ENCODE assay signal across 10 cellular contexts in the genomic region with DNA sequence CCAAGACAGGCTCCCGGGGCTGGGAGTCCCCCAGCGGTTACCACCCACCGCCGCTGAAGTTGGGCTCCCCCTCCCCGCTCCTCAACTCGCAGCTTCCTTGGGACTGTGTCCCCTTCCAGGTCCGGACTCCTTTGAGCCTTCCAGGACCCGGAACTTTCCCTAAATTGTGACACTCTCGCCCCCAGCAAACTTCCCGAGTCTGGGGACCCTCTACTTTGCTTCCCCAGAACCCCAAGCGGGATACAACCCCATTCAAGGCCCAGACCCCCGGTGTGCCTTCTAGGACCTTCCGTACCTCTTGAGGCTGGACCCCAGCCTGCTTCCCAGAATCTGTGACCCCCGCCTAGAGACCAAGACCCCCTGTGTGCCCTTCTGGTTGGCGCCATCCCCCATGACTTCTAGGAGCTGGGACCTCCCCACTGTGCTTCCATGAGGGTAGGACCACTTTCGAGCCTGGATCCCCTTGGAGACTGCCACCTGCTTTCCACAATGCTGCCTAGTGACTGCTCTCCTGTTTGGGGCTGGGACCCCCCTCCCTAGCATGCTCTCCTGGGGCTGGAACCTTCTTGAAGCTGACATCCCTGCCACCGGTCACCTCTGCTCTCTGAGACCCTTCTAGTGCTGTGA. TPM values are rescaled to one million over a fixed set of nuclear protein-coding genes. Genes with fewer than 3 reads are reported as not detected.
DNase-seq lines count a peak whose midpoint lies in the region; ATAC-seq and TF ChIP-seq lines count a peak whose summit lies in the region.
"Had no signal": no experiment of that assay in that cellular context is flagged by ENCODE, and none has a peak within 500 bp of the region (broad histone marks: within the 10 kb centered on the region; RNA-seq: fewer than 3 reads in every experiment).

No MANE protein-coding gene starts in this region.

- in situ Hi-C loops in astrocyte of the spinal cord (cut with HindIII; ENCODE audit: low sequenced_read_pairs): no loop called here

- CTCF ChIA-PET in activated CD8-positive, alpha-beta memory T cell treated with anti-CD3 and anti-CD28 coated beads, Interleukin-2, amount 10 ng/mL, durations not matched to agents 7 days and 5 days (lab: Charles Lee): interaction anchor here (0.7 to 2.1 kb wide), 5 partner anchors 18 to 35 kb away, joined by 3 to 7 read pairs (median 4); no protein-coding TSS in a partner anchor

- no peak for DNase-seq in activated CD8-positive, alpha-beta memory T cell treated with anti-CD3 and anti-CD28 coated beads, Interleukin-2, amount 10 ng/mL, durations not matched to agents 7 days and 5 days
- no peak for DNase-seq in activated CD8-positive, alpha-beta memory T cell treated with anti-CD3 and anti-CD28 coated beads for 24 hours
- DNase-seq in astrocyte of the spinal cord (ENCODE audit: low read depth, low spot score) (no peak), right lobe of liver (no peak), testis (no peak), NCI-H2227 (lab: John Stamatoyannopoulos, UW; ENCODE audit: unreplicated experiment) (no peak), NCI-H345 treated with DMSO at 0.1 percent for 48 hours (lab: John Stamatoyannopoulos, UW; ENCODE audit: unreplicated experiment) (no peak)
- no peak for DNase-seq in stimulated activated CD4-positive, alpha-beta T cell treated with anti-CD3 and anti-CD28 coated beads, Interleukin-1b, Interleukin-23, amount 100 ng/mL, for 48 hours
- DNase-seq: NCI-H1417 treated with DMSO at 0.1 percent for 48 hours had no signal

- peak overlapping the region; percentile 48 for H3K4me3 Mint-ChIP-seq in activated CD8-positive, alpha-beta memory T cell treated with anti-CD3 and anti-CD28 coated beads, Interleukin-2, amount 10 ng/mL, durations not matched to agents 7 days and 5 days

- H3K27ac Mint-ChIP-seq in activated CD8-positive, alpha-beta memory T cell treated with anti-CD3 and anti-CD28 coated beads, Interleukin-2, amount 10 ng/mL, durations not matched to agents 7 days and 5 days: no peak overlapping the region

- H3K4me1 Mint-ChIP-seq in activated CD8-positive, alpha-beta memory T cell treated with anti-CD3 and anti-CD28 coated beads, Interleukin-2, amount 10 ng/mL, durations not matched to agents 7 days and 5 days: peaks cover 25% of the 10 kb centered on the region

- no peaks in the 10 kb centered on the region for H3K27me3 ChIP-seq in right lobe of liver
- no peaks in the 10 kb centered on the region for H3K27me3 ChIP-seq in testis

- H3K9me3 Mint-ChIP-seq in activated CD8-positive, alpha-beta memory T cell treated with anti-CD3 and anti-CD28 coated beads, Interleukin-2, amount 10 ng/mL, durations not matched to agents 7 days and 5 days (ENCODE audit: low read depth): no peaks in the 10 kb centered on the region

- no peak for ATAC-seq in activated CD8-positive, alpha-beta memory T cell treated with anti-CD3 and anti-CD28 coated beads, Interleukin-2, amount 10 ng/mL, durations not matched to agents 7 days and 5 days
- no peak for ATAC-seq in right lobe of liver

- no peaks in the 10 kb centered on the region for H3K36me3 Mint-ChIP-seq in activated CD8-positive, alpha-beta memory T cell treated with anti-CD3 and anti-CD28 coated beads, Interleukin-2, amount 10 ng/mL, durations not matched to agents 7 days and 5 days

- peaks cover 29% of the 10 kb centered on the region for H3K27me3 Mint-ChIP-seq in activated CD8-positive, alpha-beta memory T cell treated with anti-CD3 and anti-CD28 coated beads, Interleukin-2, amount 10 ng/mL, durations not matched to agents 7 days and 5 days

- intact Hi-C loops in right lobe of liver (cut with DNase I) (no loop called here), testis (cut with DNase I; ENCODE audit: low total_unique reads) (no loop called here)

- peaks cover 0 to 26% (median 0%) of the 10 kb centered on the region in 4 donors for H3K4me1 ChIP-seq in right lobe of liver
- H3K4me1 ChIP-seq in testis: peaks cover 4% of the 10 kb centered on the region

- H3K36me3 ChIP-seq in right lobe of liver: no peaks in the 10 kb centered on the region
- no peaks in the 10 kb centered on the region for H3K36me3 ChIP-seq in testis (ENCODE audit: low read depth, missing control alignments)

- no peak for TF ChIP-seq CTCF in astrocyte of the spinal cord (IDR thresholded peaks at IDR 0.05; ENCODE audit: low read depth, low read length)
- no peak for TF ChIP-seq CTCF in right lobe of liver (IDR thresholded peaks at IDR 0.05)
- TF ChIP-seq CTCF in testis (IDR thresholded peaks at IDR 0.05): no peak

- H3K9me3 ChIP-seq in right lobe of liver: no peaks in the 10 kb centered on the region
- H3K9me3 ChIP-seq in testis: no peaks in the 10 kb centered on the region

- TF ChIP-seq POLR2A in right lobe of liver (IDR thresholded peaks at IDR 0.05) (no peak), testis (IDR thresholded peaks at IDR 0.05) (no peak)

- 16% methylated on average over 9 of the region's 17 CpGs for WGBS in right lobe of liver (ENCODE audit: insufficient coverage, low coverage, low lambda C conversion rate, missing lambda C conversion rate)
- WGBS in testis, 2 donors: 24 to 28% methylated on average over 14 to 17 of the region's 17 CpGs

- H3K4me3 ChIP-seq in astrocyte of the spinal cord (ENCODE audit: low read depth, low read length) (peak overlapping the region; percentile 51), right lobe of liver (peak overlapping the region; percentile 57 to 61 (median 61)), testis (peak overlapping the region; percentile 48)

- peak overlapping the region in 2 of 3 donors; percentile 33 for H3K27ac ChIP-seq in right lobe of liver
- H3K27ac ChIP-seq in testis: peak overlapping the region in 1 of 2 donors; percentile 53
- H3K27ac ChIP-seq: C4-2B had no signal

RNA-seq across cellular contexts. Expression of gene MYRF, which starts 0.6 kb away (rescaled TPM):
- total RNA-seq in activated CD8-positive, alpha-beta memory T cell treated with anti-CD3 and anti-CD28 coated beads, Interleukin-2, amount 10 ng/mL, durations not matched to agents 7 days and 5 days: 1 to 10 TPM; 2.1 to 2.2 TPM
- 10 to 100 TPM in 5 of 6 experiments, 1 to 10 TPM in 1; 7.6 to 16.4 (median 11.6) TPM for total RNA-seq in right lobe of liver
- 10 to 100 TPM in 1 of 2 donors, 1 to 10 TPM in 1; 9.2 to 10.7 TPM for total RNA-seq in testis
- polyA plus RNA-seq in testis (ENCODE audit: insufficient read depth, low read depth, low replicate concordance): 15.2 TPM

RNA-seq across cellular contexts. Expression of gene TMEM258, which starts 39.4 kb away (rescaled TPM):
- 100 to 1,000 TPM; 138 to 157 TPM for total RNA-seq in activated CD8-positive, alpha-beta memory T cell treated with anti-CD3 and anti-CD28 coated beads, Interleukin-2, amount 10 ng/mL, durations not matched to agents 7 days and 5 days
- total RNA-seq in right lobe of liver (10 to 100 TPM; 31.6 to 74.5 (median 55.3) TPM), testis (10 to 100 TPM; 46.7 to 55.6 TPM)
- 162 TPM for polyA plus RNA-seq in testis (ENCODE audit: insufficient read depth, low read depth, low replicate concordance)

RNA-seq across cellular contexts. Expression of gene FEN1, which starts 39.7 kb away (rescaled TPM):
- 100 to 1,000 TPM; 141 to 150 TPM for total RNA-seq in activated CD8-positive, alpha-beta memory T cell treated with anti-CD3 and anti-CD28 coated beads, Interleukin-2, amount 10 ng/mL, durations not matched to agents 7 days and 5 days
- 10 to 100 TPM in 2 of 6 experiments, 1 to 10 TPM in 4; 4.0 to 13.3 (median 5.4) TPM for total RNA-seq in right lobe of liver
- 10 to 100 TPM; 22.7 to 31.5 TPM for total RNA-seq in testis
- 27.3 TPM for polyA plus RNA-seq in testis (ENCODE audit: insufficient read depth, low read depth, low replicate concordance)

Comparison
In these comparisons a context has a peak if more than half of its experiments do, and no peak if none do; other contexts are left out.
1. RNA of gene FEN1, which starts 39.7 kb away (total RNA-seq): 141 to 150 TPM in activated CD8-positive, alpha-beta memory T cell treated with anti-CD3 and anti-CD28 coated beads, Interleukin-2, amount 10 ng/mL, durations not matched to agents 7 days and 5 days; 22.7 to 31.5 TPM in testis and 4.0 to 13.3 TPM in right lobe of liver; every median in the first group is over 4 times any median in the second.
2. Peak in every context shown above with its lines, with median percentiles within 50 percentile points of each other: H3K4me3 ChIP-seq.